8 cellular contexts compared by ENCODE assay signal in the genomic region with DNA sequence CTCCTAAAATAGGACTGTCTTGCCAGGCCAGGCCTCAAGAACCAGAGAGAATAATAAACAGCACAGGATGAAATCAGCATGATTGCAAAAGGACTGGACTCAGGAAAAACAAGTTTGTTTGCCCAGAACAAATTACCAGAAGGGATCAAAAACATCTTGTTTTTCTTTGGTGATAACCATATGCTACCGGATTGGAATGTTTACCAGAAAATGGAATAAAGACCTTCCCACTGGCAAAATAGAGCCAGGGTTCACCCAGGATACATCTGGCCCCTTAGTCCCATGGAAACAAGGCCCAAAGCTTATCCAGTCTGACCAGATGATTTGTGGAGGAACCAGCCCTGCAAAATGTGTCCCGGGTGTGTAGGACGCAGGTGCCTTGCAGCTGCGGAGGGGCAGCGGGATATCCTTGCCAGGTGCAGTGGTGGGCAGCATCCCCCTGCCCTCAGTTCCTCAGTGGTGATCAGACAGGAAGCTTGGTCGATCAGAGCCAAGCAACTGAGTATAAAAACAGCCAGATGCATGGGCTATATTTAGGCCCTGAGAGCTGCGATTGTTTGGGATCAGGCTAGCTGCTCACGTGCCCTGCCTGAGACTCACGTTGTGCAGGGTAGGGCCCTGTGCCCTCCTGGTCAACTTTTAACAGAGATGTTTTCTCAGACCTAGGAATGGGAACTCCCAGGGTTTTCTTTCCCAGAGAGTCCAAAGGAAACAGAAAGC. TPM values are rescaled to one million over a fixed set of nuclear protein-coding genes. Genes with fewer than 3 reads are reported as not detected.
DNase-seq lines count a peak whose midpoint lies in the region; ATAC-seq and TF ChIP-seq lines count a peak whose summit lies in the region.
"Had no signal": no experiment of that assay in that cellular context is flagged by ENCODE, and none has a peak within 500 bp of the region (broad histone marks: within the 10 kb centered on the region; RNA-seq: fewer than 3 reads in every experiment).

No MANE protein-coding gene starts in this region.

- TF ChIP-seq CTCF in lower lobe of right lung (IDR thresholded peaks at IDR 0.05) (no peak), foreskin keratinocyte (conservative IDR thresholded peaks at IDR 0.05) (no peak)

- H3K9me3 ChIP-seq in lower lobe of right lung, result no peaks in the 10 kb centered on the region

- DNase-seq in Kasumi-1 (lab: John Stamatoyannopoulos, UW) (peak; percentile 28 to 48), lower lobe of right lung (no peak), RKO (ENCODE audit: low spot score) (no peak), foreskin keratinocyte (no peak)

- H3K4me3 ChIP-seq in lower lobe of right lung, result no peak overlapping the region

- intact Hi-C loops in lower lobe of right lung (cut with DNase I), result no loop called here

- H3K27me3 ChIP-seq in lower lobe of right lung (ENCODE audit: low read depth), result no peaks in the 10 kb centered on the region
- no peaks in the 10 kb centered on the region for H3K27me3 ChIP-seq in foreskin keratinocyte

- peaks cover 33% of the 10 kb centered on the region for H3K36me3 ChIP-seq in lower lobe of right lung

- H3K4me1 ChIP-seq in lower lobe of right lung, result peaks cover 82% of the 10 kb centered on the region
- no peaks in the 10 kb centered on the region for H3K4me1 ChIP-seq in foreskin keratinocyte

- ATAC-seq in lower lobe of right lung (peak in 1 of 2 donors; percentile 16), GM21576 (IDR thresholded peaks at IDR 0.05; ENCODE audit: unreplicated experiment) (no peak), foreskin keratinocyte (no peak)

- H3K27ac ChIP-seq in cingulate gyrus (ENCODE audit: low read depth, low read length), result peak overlapping the region; percentile 95
- peak overlapping the region; percentile 81 for H3K27ac ChIP-seq in lower lobe of right lung
- H3K27ac ChIP-seq in temporal lobe (ENCODE audit: low read depth, low read length), result peak overlapping the region; percentile 94
- H3K27ac ChIP-seq in foreskin keratinocyte, result no peak overlapping the region
- H3K27ac ChIP-seq: epithelial cell of prostate had no signal

RNA-seq across cellular contexts. Expression of gene ZNF22, which starts 4.6 kb away (rescaled TPM):
- total RNA-seq in lower lobe of right lung (22.1 TPM), temporal lobe (34.4 TPM), foreskin keratinocyte (16.6 and 18.7 TPM in 2 replicates)
- polyA plus RNA-seq in foreskin keratinocyte, result 9.5 and 12.2 TPM in 2 replicates

RNA-seq across cellular contexts. Expression of gene DEPP1, which starts 17.5 kb away (rescaled TPM):
- total RNA-seq in lower lobe of right lung (108 TPM), temporal lobe (3.4 TPM), foreskin keratinocyte (0.60 and 0.75 TPM in 2 replicates)
- 0.56 and 0.84 TPM in 2 replicates for polyA plus RNA-seq in foreskin keratinocyte

RNA-seq across cellular contexts. Expression of gene RASSF4, which starts 36.5 kb away (rescaled TPM):
- total RNA-seq in lower lobe of right lung (49.0 TPM), temporal lobe (12.0 TPM), foreskin keratinocyte (0.21 and 0.51 TPM in 2 replicates)
- polyA plus RNA-seq in foreskin keratinocyte, result 0.31 and 0.34 TPM in 2 replicates

Comparison
In these comparisons a context has a peak if more than half of its experiments do, and no peak if none do; other contexts are left out.
1. DNase-seq: peak in Kasumi-1 (2 of 2); none in lower lobe of right lung (single experiment), RKO (single experiment) and foreskin keratinocyte (0 of 2).
2. RNA of gene DEPP1, which starts 17.5 kb away (total RNA-seq): 108 TPM in lower lobe of right lung (single experiment); 3.4 TPM in temporal lobe (single experiment) and 0.60 to 0.75 TPM in foreskin keratinocyte; every median in the first group is over 10 times any median in the second.